17 cellular contexts compared by ENCODE assay signal in genomic region chr2:118672571-118673158, GRCh38.
"Had no signal": no experiment of that assay in that cellular context is flagged by ENCODE, and none has a peak within 500 bp of the region (broad histone marks: within the 10 kb centered on the region; RNA-seq: fewer than 3 reads in every experiment).

No MANE protein-coding gene starts in this region.

- H3K36me3 Mint-ChIP-seq: activated naive CD8-positive, alpha-beta T cell treated with anti-CD3 and anti-CD28 coated beads for 36 hours; memory B cell; naive thymus-derived CD8-positive, alpha-beta T cell; stimulated activated memory B cell treated with anti-CD40 and anti-IgM and Interleukin-4, amounts not matched to agents 10 μg/mL and 1 μg/mL and 100 μg/mL, for 72 hours had no signal

- ATAC-seq: effector memory CD8-positive, alpha-beta T cell; naive thymus-derived CD8-positive, alpha-beta T cell; stimulated activated memory B cell treated with anti-CD40 and anti-IgM and Interleukin-4, amounts not matched to agents 10 μg/mL and 1 μg/mL and 100 μg/mL, for 72 hours had no signal

- H3K9me3 Mint-ChIP-seq: activated naive CD8-positive, alpha-beta T cell treated with anti-CD3 and anti-CD28 coated beads for 36 hours; activated T-helper 1 cell treated with anti-CD3 and anti-CD28 coated beads, Interleukin-12 subunit alpha, Interleukin-12 subunit beta, Interleukin-2, Interleukin-4 antibody, amounts not matched to agents 30 ng/mL and 10 ng/mL and 1 ng/mL, durations not matched to agents 14 hours and 24 hours and 36 hours; effector memory CD8-positive, alpha-beta T cell; memory B cell; naive thymus-derived CD8-positive, alpha-beta T cell; stimulated activated memory B cell treated with anti-CD40 and anti-IgM and Interleukin-4, amounts not matched to agents 10 μg/mL and 1 μg/mL and 100 μg/mL, for 72 hours; T-helper 2 cell treated with Interferon-gamma antibody and Interleukin-4, amounts not matched to agents 5 μg/mL and 100 μg/mL, for 36 hours had no signal

- H3K9me3 ChIP-seq: left ventricle myocardium inferior, tibial artery had no signal

- H3K27ac ChIP-seq: left ventricle myocardium inferior, tibial artery had no signal

- H3K27ac Mint-ChIP-seq: activated naive CD8-positive, alpha-beta T cell treated with anti-CD3 and anti-CD28 coated beads for 36 hours; activated T-helper 1 cell treated with anti-CD3 and anti-CD28 coated beads, Interleukin-12 subunit alpha, Interleukin-12 subunit beta, Interleukin-2, Interleukin-4 antibody, amounts not matched to agents 30 ng/mL and 10 ng/mL and 1 ng/mL, durations not matched to agents 14 hours and 24 hours and 36 hours; effector memory CD8-positive, alpha-beta T cell; memory B cell; naive thymus-derived CD8-positive, alpha-beta T cell; stimulated activated memory B cell treated with anti-CD40 and anti-IgM and Interleukin-4, amounts not matched to agents 10 μg/mL and 1 μg/mL and 100 μg/mL, for 72 hours; T-helper 2 cell treated with Interferon-gamma antibody and Interleukin-4, amounts not matched to agents 5 μg/mL and 100 μg/mL, for 36 hours had no signal

- H3K36me3 ChIP-seq: left ventricle myocardium inferior, tibial artery had no signal

- FAIRE-seq: urothelium cell line had no signal

- DNase-seq: activated CD4-positive, alpha-beta T cell treated with anti-CD3 and anti-CD28 coated beads, Interleukin-2, amount 50 U/mL, for 1 hour; activated naive CD8-positive, alpha-beta T cell treated with anti-CD3 and anti-CD28 coated beads for 36 hours; amygdala; cerebellar nuclear complex; dermis blood vessel endothelial cell; effector memory CD8-positive, alpha-beta T cell; hypothalamus; left ventricle myocardium inferior; naive thymus-derived CD8-positive, alpha-beta T cell; stimulated activated CD4-positive, alpha-beta T cell treated with anti-CD3 and anti-CD28 coated beads, Interleukin-12 subunit alpha, Interleukin-12 subunit beta, amount 100 ng/mL, for 4 hours; stimulated activated CD4-positive, alpha-beta T cell treated with anti-CD3 and anti-CD28 coated beads, Interleukin-2, amount 100 ng/mL, for 24 hours; tibial artery had no signal

- H3K4me1 Mint-ChIP-seq: activated naive CD8-positive, alpha-beta T cell treated with anti-CD3 and anti-CD28 coated beads for 36 hours; memory B cell; naive thymus-derived CD8-positive, alpha-beta T cell; stimulated activated memory B cell treated with anti-CD40 and anti-IgM and Interleukin-4, amounts not matched to agents 10 μg/mL and 1 μg/mL and 100 μg/mL, for 72 hours had no signal

- H3K27me3 Mint-ChIP-seq: activated naive CD8-positive, alpha-beta T cell treated with anti-CD3 and anti-CD28 coated beads for 36 hours; effector memory CD8-positive, alpha-beta T cell; memory B cell; stimulated activated memory B cell treated with anti-CD40 and anti-IgM and Interleukin-4, amounts not matched to agents 10 μg/mL and 1 μg/mL and 100 μg/mL, for 72 hours had no signal

- H3K4me3 Mint-ChIP-seq: activated naive CD8-positive, alpha-beta T cell treated with anti-CD3 and anti-CD28 coated beads for 36 hours; activated T-helper 1 cell treated with anti-CD3 and anti-CD28 coated beads, Interleukin-12 subunit alpha, Interleukin-12 subunit beta, Interleukin-2, Interleukin-4 antibody, amounts not matched to agents 30 ng/mL and 10 ng/mL and 1 ng/mL, durations not matched to agents 14 hours and 24 hours and 36 hours; effector memory CD8-positive, alpha-beta T cell; memory B cell; naive thymus-derived CD8-positive, alpha-beta T cell; stimulated activated memory B cell treated with anti-CD40 and anti-IgM and Interleukin-4, amounts not matched to agents 10 μg/mL and 1 μg/mL and 100 μg/mL, for 72 hours; T-helper 2 cell treated with Interferon-gamma antibody and Interleukin-4, amounts not matched to agents 5 μg/mL and 100 μg/mL, for 36 hours had no signal

- H3K4me3 ChIP-seq: left ventricle myocardium inferior, tibial artery had no signal

- H3K27me3 ChIP-seq: tibial artery had no signal
